In genomic region chr2:121486191-121486590, GRCh38 we compare ENCODE assay signal across 32 cellular contexts. TPM values are rescaled to one million over a fixed set of nuclear protein-coding genes. Genes with fewer than 3 reads are reported as not detected.
"Had no signal": no experiment of that assay in that cellular context is flagged by ENCODE, and none has a peak within 500 bp of the region (broad histone marks: within the 10 kb centered on the region; RNA-seq: fewer than 3 reads in every experiment).

No MANE protein-coding gene starts in this region.

- H3K9me3 Mint-ChIP-seq: activated CD8-positive, alpha-beta T cell treated with anti-CD3 and anti-CD28 coated beads for 36 hours; activated naive CD8-positive, alpha-beta T cell treated with anti-CD3 and anti-CD28 coated beads, Interleukin-2, amount 50 U/mL, for 24 hours; activated T-cell treated with anti-CD3 and anti-CD28 coated beads, Interleukin-2, amount 50 U/mL, for 4 hours; activated T-helper 17 cell treated with anti-CD3 and anti-CD28 coated beads, Interleukin-2, amount 50 U/mL, for 72 hours; nephron; stimulated activated naive B cell treated with anti-CD40 and anti-IgM and Interleukin-4, amounts not matched to agents 10 μg/mL and 1 μg/mL and 100 μg/mL, for 72 hours; WTC11 had no signal

- H3K4me3 ChIP-seq: colonic mucosa, dorsolateral prefrontal cortex, esophagus muscularis mucosa, sigmoid colon, stomach, tibial artery, upper lobe of right lung had no signal

- H3K36me3 ChIP-seq: colonic mucosa, esophagus muscularis mucosa, sigmoid colon, upper lobe of right lung had no signal

- ATAC-seq: activated CD8-positive, alpha-beta T cell treated with anti-CD3 and anti-CD28 coated beads for 36 hours; activated naive CD8-positive, alpha-beta T cell treated with anti-CD3 and anti-CD28 coated beads, Interleukin-2, amount 50 U/mL, for 24 hours; activated T-cell treated with anti-CD3 and anti-CD28 coated beads, Interleukin-2, amount 50 U/mL, for 4 hours; activated T-helper 17 cell treated with anti-CD3 and anti-CD28 coated beads, Interleukin-2, amount 50 U/mL, for 72 hours; left cardiac atrium; left ventricle myocardium superior; stimulated activated naive B cell treated with anti-CD40 and anti-IgM and Interleukin-4, amounts not matched to agents 10 μg/mL and 1 μg/mL and 100 μg/mL, for 72 hours; upper lobe of right lung; WTC11 had no signal

- H3K27me3 ChIP-seq: colonic mucosa, dorsolateral prefrontal cortex, esophagus muscularis mucosa, sigmoid colon, stomach, tibial artery, upper lobe of right lung had no signal

- H3K27me3 Mint-ChIP-seq: activated CD8-positive, alpha-beta T cell treated with anti-CD3 and anti-CD28 coated beads for 36 hours; activated naive CD8-positive, alpha-beta T cell treated with anti-CD3 and anti-CD28 coated beads, Interleukin-2, amount 50 U/mL, for 24 hours; activated T-helper 17 cell treated with anti-CD3 and anti-CD28 coated beads, Interleukin-2, amount 50 U/mL, for 72 hours; progenitor cell of endocrine pancreas; stimulated activated naive B cell treated with anti-CD40 and anti-IgM and Interleukin-4, amounts not matched to agents 10 μg/mL and 1 μg/mL and 100 μg/mL, for 72 hours had no signal

- H3K27ac ChIP-seq: colonic mucosa, dorsolateral prefrontal cortex, esophagus muscularis mucosa, sigmoid colon, stomach, tibial artery, upper lobe of right lung had no signal

- H3K27ac Mint-ChIP-seq: activated CD8-positive, alpha-beta T cell treated with anti-CD3 and anti-CD28 coated beads for 36 hours; activated naive CD8-positive, alpha-beta T cell treated with anti-CD3 and anti-CD28 coated beads, Interleukin-2, amount 50 U/mL, for 24 hours; activated T-helper 17 cell treated with anti-CD3 and anti-CD28 coated beads, Interleukin-2, amount 50 U/mL, for 72 hours; nephron; progenitor cell of endocrine pancreas; WTC11 had no signal

- FAIRE-seq: endothelial cell of umbilical vein, frontal cortex, small intestine had no signal

- H3K36me3 Mint-ChIP-seq: WTC11 had no signal

- H3K4me1 ChIP-seq: colonic mucosa had no signal

- H3K4me3 Mint-ChIP-seq: activated CD8-positive, alpha-beta T cell treated with anti-CD3 and anti-CD28 coated beads for 36 hours; activated naive CD8-positive, alpha-beta T cell treated with anti-CD3 and anti-CD28 coated beads, Interleukin-2, amount 50 U/mL, for 24 hours; activated T-cell treated with anti-CD3 and anti-CD28 coated beads, Interleukin-2, amount 50 U/mL, for 4 hours; activated T-helper 17 cell treated with anti-CD3 and anti-CD28 coated beads, Interleukin-2, amount 50 U/mL, for 72 hours; nephron; stimulated activated naive B cell treated with anti-CD40 and anti-IgM and Interleukin-4, amounts not matched to agents 10 μg/mL and 1 μg/mL and 100 μg/mL, for 72 hours; WTC11 had no signal

- H3K9me3 ChIP-seq: colonic mucosa, esophagus muscularis mucosa, sigmoid colon, stomach, tibial artery, upper lobe of right lung had no signal

- DNase-seq: activated CD4-positive, alpha-beta T cell treated with anti-CD3 and anti-CD28 coated beads for 1 hour; activated CD4-positive, alpha-beta T cell treated with anti-CD3 and anti-CD28 coated beads, Interleukin-2, amount 50 U/mL, for 1 hour; activated CD8-positive, alpha-beta T cell treated with anti-CD3 and anti-CD28 coated beads for 36 hours; activated gamma-delta T cell treated with Interleukin-2 at 50 U/mL for 16 hours; activated naive CD4-positive, alpha-beta T cell treated with anti-CD3 and anti-CD28 coated beads, Interleukin-2, amount 50 U/mL, for 16 hours; activated naive CD8-positive, alpha-beta T cell treated with anti-CD3 and anti-CD28 coated beads, Interleukin-2, amount 50 U/mL, for 24 hours; activated T-cell treated with anti-CD3 and anti-CD28 coated beads, Interleukin-2, amount 50 U/mL, for 4 hours; amygdala; cerebellar nuclear complex; colonic mucosa; dorsolateral prefrontal cortex; effector memory CD4-positive, alpha-beta T cell; glutamatergic neuron; left cardiac atrium; left ventricle myocardium superior; sigmoid colon; small intestine; stimulated activated CD4-positive, alpha-beta T cell treated with anti-CD3 and anti-CD28 coated beads, Interleukin-2, amount 100 ng/mL, for 24 hours; stimulated activated naive B cell treated with anti-CD40 and anti-IgM and Interleukin-4, amounts not matched to agents 10 μg/mL and 1 μg/mL and 100 μg/mL, for 72 hours; stomach; T-helper 2 cell; tibial artery; upper lobe of right lung had no signal

RNA-seq across cellular contexts. Expression of gene RNU4ATAC, which starts 44.5 kb away (rescaled TPM):
- total RNA-seq: activated CD8-positive, alpha-beta T cell treated with anti-CD3 and anti-CD28 coated beads for 36 hours; activated T-cell treated with anti-CD3 and anti-CD28 coated beads, Interleukin-2, amount 50 U/mL, for 4 hours; activated T-helper 17 cell treated with anti-CD3 and anti-CD28 coated beads, Interleukin-2, amount 50 U/mL, for 72 hours; colonic mucosa; endothelial cell of umbilical vein; esophagus muscularis mucosa; left ventricle myocardium superior; mucosa of gallbladder; osteocyte; progenitor cell of endocrine pancreas; sigmoid colon; upper lobe of right lung; WTC11 had no signal
- polyA plus RNA-seq: endothelial cell of umbilical vein, sigmoid colon, small intestine, stomach had no signal
